ENCODE assay signal across 39 cellular contexts in genomic region chr11:95024958-95025357, GRCh38. TPM values are rescaled to one million over a fixed set of nuclear protein-coding genes. Genes with fewer than 3 reads are reported as not detected.
"Had no signal": no experiment of that assay in that cellular context is flagged by ENCODE, and none has a peak within 500 bp of the region (broad histone marks: within the 10 kb centered on the region; RNA-seq: fewer than 3 reads in every experiment).

TSS of gene KDM4E (plus strand) at chr11:95025258. CDS start at chr11:95025558, 300 bp downstream.

- H3K27me3 ChIP-seq: MG63 had no signal

- H3K36me3 ChIP-seq: MG63 had no signal

- H3K9me3 ChIP-seq: MG63 had no signal

- DNase-seq: Karpas-422, Kasumi-1, MG63, MM.1S, MV-4-11, NCI-H1048, NCI-H1092, NCI-H1092 treated with DMSO at 0.1 percent for 48 hours, NCI-H1105, NCI-H1105 treated with DMSO at 0.1 percent for 48 hours, NCI-H1417, NCI-H1417 treated with DMSO at 0.1 percent for 48 hours, NCI-H1436, NCI-H1436 treated with DMSO at 0.1 percent for 48 hours, NCI-H146, NCI-H1694, NCI-H1694 treated with DMSO at 0.1 percent for 48 hours, NCI-H187, NCI-H187 treated with DMSO at 0.1 percent for 48 hours, NCI-H1930, NCI-H2029, NCI-H2029 treated with DMSO at 0.1 percent for 48 hours, NCI-H2081, NCI-H2081 treated with DMSO at 0.1 percent for 48 hours, NCI-H2107, NCI-H2171, NCI-H2171 treated with DMSO at 0.1 percent for 48 hours, NCI-H2227 treated with DMSO at 0.1 percent for 48 hours, NCI-H226, NCI-H345, NCI-H446, NCI-H446 treated with DMSO at 0.1 percent for 48 hours, NCI-H510A, NCI-H510A treated with DMSO at 0.1 percent for 48 hours, NCI-H524 had no signal

- H3K4me3 ChIP-seq: MG63 had no signal

RNA-seq across cellular contexts. Expression of gene KDM4E, which starts in this region (rescaled TPM):
- total RNA-seq: LHCN-M2, M059J, MCF 10A, NCI-H460 had no signal
